8 cellular contexts compared by ENCODE assay signal in the genomic region with DNA sequence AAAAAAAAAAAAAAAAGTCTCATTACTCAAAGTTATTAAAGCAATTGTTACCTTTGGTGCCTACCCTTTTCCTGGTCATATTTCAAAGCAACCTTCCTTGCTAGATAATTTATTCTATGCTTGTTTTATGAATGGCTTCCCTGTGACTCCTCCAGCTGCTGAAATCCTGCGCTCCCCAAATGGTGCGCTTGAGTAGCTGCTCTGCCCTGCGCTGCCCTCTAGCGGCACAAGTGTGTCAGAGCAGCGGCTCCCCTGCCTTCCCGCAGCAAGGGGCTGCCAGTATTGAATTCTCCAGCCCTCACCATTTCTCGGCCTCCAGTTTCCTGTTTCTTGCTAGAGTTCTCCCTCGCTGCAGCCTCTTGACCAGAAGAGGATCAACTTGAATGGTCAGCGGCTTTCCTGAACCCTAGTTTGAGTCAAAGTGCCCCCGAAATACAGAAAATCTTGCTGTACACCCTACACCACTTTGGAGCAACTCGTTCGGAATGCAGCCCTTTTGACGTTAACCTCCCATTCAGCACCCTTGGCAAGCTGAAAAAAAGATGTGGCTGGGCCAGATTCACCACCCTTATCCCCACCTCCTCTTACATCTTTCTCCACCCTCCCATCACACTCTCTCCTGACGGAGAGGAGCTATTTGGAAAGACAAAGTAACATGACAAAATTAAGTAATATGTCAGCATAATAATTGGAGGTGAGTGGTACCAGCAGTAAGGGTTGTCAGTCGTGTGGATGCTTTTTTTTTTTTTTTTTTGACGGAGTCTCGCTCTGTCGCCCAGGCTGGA.
A peak's percentile ranks its signal among the peaks of the same experiment; 100 is the strongest.
DNase-seq lines count a peak whose midpoint lies in the region; ATAC-seq and TF ChIP-seq lines count a peak whose summit lies in the region.

No MANE protein-coding gene starts in this region.

- no TSS peak for BruUV-seq in mammary epithelial cell (replicated peaks; lab: Mats Ljungman, UMichigan)

- dilution Hi-C loops in mammary epithelial cell (cut with HindIII; ENCODE audit: low sequenced_read_pairs) = no loop called here

- DNase-seq in AG08395 (ENCODE audit: low spot score) = peak; percentile 88
- DNase-seq in NCI-H2227 (lab: John Stamatoyannopoulos, UW; ENCODE audit: unreplicated experiment) = peak; percentile 83
- peak; percentile 39 to 72 (median 54) for DNase-seq in activated CD4-positive, CD25-positive, alpha-beta regulatory T cell (lab: John Stamatoyannopoulos, UW)
- peak; percentile 48 for DNase-seq in mammary epithelial cell
- peak; percentile 76 for DNase-seq in kidney glomerular epithelial cell (lab: John Stamatoyannopoulos, UW)
- peak; percentile 75 to 80 for DNase-seq in stimulated activated CD4-positive, alpha-beta T cell treated with anti-CD3 and anti-CD28 coated beads, Interleukin-2, amount 100 ng/mL, for 48 hours

- H3K36me3 ChIP-seq in mammary epithelial cell (ENCODE audit: insufficient read depth, low read length) = no peaks in the 10 kb centered on the region

- in situ Hi-C loops in mammary epithelial cell (cut with MboI; ENCODE audit: low sequenced_read_pairs in 2 of 2) = loop anchor here (10.0 kb wide), 2 partner anchors 229 to 231 kb away; no protein-coding TSS in a partner anchor

- H3K4me3 ChIP-seq in mammary epithelial cell (replicated peaks in 1 of 3; ENCODE audit: insufficient read depth in 1 of 3, low read depth in 2 of 3, low read length in 3 of 3) = no peak overlapping the region

- H3K27ac ChIP-seq in mammary epithelial cell (ENCODE audit: insufficient read depth, low read depth, low read length) = no peak overlapping the region

- peaks cover 3% of the 10 kb centered on the region for H3K4me1 ChIP-seq in mammary epithelial cell (ENCODE audit: insufficient read depth, low read length)

- 39% methylated on average over 18 of the region's 18 CpGs for WGBS in mammary epithelial cell (ENCODE audit: low coverage, missing lambda C conversion rate)

- no peaks in the 10 kb centered on the region for H3K27me3 ChIP-seq in mammary epithelial cell (ENCODE audit: insufficient read depth, low read length)

- H3K9ac ChIP-seq in mammary epithelial cell (ENCODE audit: insufficient read depth, low read length) = no peak overlapping the region

- intact Hi-C loops in mammary epithelial cell (cut with micrococcal nuclease) = loop anchor here (1.0 to 5.0 kb wide), 5 partner anchors 68 to 554 kb away; a partner anchor contains a TSS

- peak; percentile 98 to 99 for TF ChIP-seq CTCF in mammary epithelial cell (conservative IDR thresholded peaks at IDR 0.05 in 1 of 2, IDR thresholded peaks at IDR 0.05 in 1 of 2; ENCODE audit: extremely low read depth in 1 of 2, insufficient read depth in 1 of 2, low read depth in 1 of 2, low read length in 2 of 2)

- no peaks in the 10 kb centered on the region for H3K9me3 ChIP-seq in mammary epithelial cell (replicated peaks; ENCODE audit: insufficient read depth, low read length)

- no peaks in the 10 kb centered on the region for H4K20me1 ChIP-seq in mammary epithelial cell (ENCODE audit: insufficient read depth, low read length)

- peak overlapping the region; percentile 48 for H2AFZ ChIP-seq in mammary epithelial cell (ENCODE audit: low read depth, low read length)

- CTCF ChIA-PET in mammary epithelial cell (lab: Charles Lee; ENCODE audit: low non-redundant PET) = interaction anchor here (0.5 to 1.0 kb wide), 5 partner anchors 11 to 555 kb away, joined by 3 to 5 read pairs (median 4); no protein-coding TSS in a partner anchor

- H3K4me2 ChIP-seq in mammary epithelial cell (ENCODE audit: insufficient read depth, low read depth, low read length) = no peak overlapping the region

- H3K79me2 ChIP-seq in mammary epithelial cell (ENCODE audit: insufficient read depth, low read length) = no peaks in the 10 kb centered on the region

- ATAC-seq in GM18867 (IDR thresholded peaks at IDR 0.05; ENCODE audit: unreplicated experiment) = peak; percentile 88
- peak; percentile 61 for ATAC-seq in HG03097 (IDR thresholded peaks at IDR 0.05; ENCODE audit: low FRiP score, unreplicated experiment)
